25 cellular contexts compared by ENCODE assay signal in genomic region chr18:58432050-58432727, GRCh38.
"Had no signal": no experiment of that assay in that cellular context is flagged by ENCODE, and none has a peak within 500 bp of the region (broad histone marks: within the 10 kb centered on the region; RNA-seq: fewer than 3 reads in every experiment).

No MANE protein-coding gene starts in this region.

- H3K4me2 ChIP-seq: neural progenitor cell had no signal

- H3K27me3 ChIP-seq: neural progenitor cell, ovary, stomach, thyroid gland, tibial nerve, upper lobe of left lung, vagina had no signal

- H3K27ac ChIP-seq: neural progenitor cell, ovary, parathyroid adenoma, psoas muscle, stomach, thoracic aorta, thyroid gland, tibial nerve, upper lobe of left lung, vagina had no signal

- H3K9me3 ChIP-seq: ovary, psoas muscle, stomach, thoracic aorta, thyroid gland, tibial nerve, upper lobe of left lung, vagina had no signal

- H3K4me3 ChIP-seq: neural progenitor cell, ovary, psoas muscle, stomach, thoracic aorta, thyroid gland, tibial nerve, upper lobe of left lung, vagina had no signal

- H2AFZ ChIP-seq: neural progenitor cell, parathyroid adenoma had no signal

- ATAC-seq: naive thymus-derived CD4-positive, alpha-beta T cell; psoas muscle; right cardiac atrium; sciatic nerve; stimulated activated naive B cell treated with anti-CD40 and anti-IgM and Interleukin-4, amounts not matched to agents 10 μg/mL and 1 μg/mL and 100 μg/mL, for 72 hours had no signal

- DNase-seq: naive thymus-derived CD4-positive, alpha-beta T cell; natural killer cell; occipital lobe; ovary; posterior cingulate gyrus; psoas muscle; right cardiac atrium; small intestine; stimulated activated CD4-positive, alpha-beta T cell treated with anti-CD3 and anti-CD28 coated beads, Interleukin-15, amount 100 ng/mL, for 24 hours; stimulated activated CD4-positive, alpha-beta T cell treated with anti-CD3 and anti-CD28 coated beads, Interleukin-2, amount 100 ng/mL, for 24 hours; stimulated activated CD4-positive, alpha-beta T cell treated with anti-CD3 and anti-CD28 coated beads, Interleukin-2, amount 100 ng/mL, for 48 hours; stimulated activated CD4-positive, alpha-beta T cell treated with anti-CD3 and anti-CD28 coated beads, Interleukin-4, amount 100 ng/mL, for 24 hours; stimulated activated naive B cell treated with anti-CD40 and anti-IgM and Interleukin-4, amounts not matched to agents 10 μg/mL and 1 μg/mL and 100 μg/mL, for 72 hours; stimulated activated naive CD4-positive, alpha-beta T cell treated with Interleukin-2 at 50 U/mL for 16 hours; stomach; thyroid gland; trophoblast cell; upper lobe of left lung had no signal

- H3K36me3 ChIP-seq: neural progenitor cell, ovary, stomach, thoracic aorta, thyroid gland, tibial nerve, upper lobe of left lung, vagina had no signal

- FAIRE-seq: small intestine, urothelium cell line had no signal

- H3K79me2 ChIP-seq: parathyroid adenoma had no signal

- H3K9ac ChIP-seq: neural progenitor cell, parathyroid adenoma had no signal

- H3K4me1 ChIP-seq: parathyroid adenoma, psoas muscle, stomach, thyroid gland, tibial nerve, upper lobe of left lung, vagina had no signal
